22 cellular contexts compared by ENCODE assay signal in the genomic region with DNA sequence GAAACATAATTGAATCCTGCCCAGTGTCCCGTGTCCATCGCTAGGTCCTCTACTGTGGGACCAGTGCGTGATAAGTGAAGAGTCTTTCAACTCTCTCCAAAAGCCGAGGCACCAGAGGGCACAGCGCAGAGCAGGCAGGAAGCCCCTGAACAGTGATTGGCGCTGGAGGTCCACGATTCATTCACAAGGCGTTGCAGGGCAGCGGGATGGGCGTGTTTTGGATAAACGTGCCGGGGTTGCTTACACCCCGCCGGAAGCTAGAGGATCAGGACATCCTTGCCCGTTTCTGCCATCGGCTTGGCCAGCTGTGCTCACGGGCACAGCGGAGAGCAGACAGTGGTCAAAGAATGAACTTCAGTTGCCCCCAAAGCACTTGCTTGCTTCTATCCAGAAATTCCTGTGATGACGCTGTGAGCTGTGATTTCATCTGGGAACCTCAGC.
A peak's percentile ranks its signal among the peaks of the same experiment; 100 is the strongest.
DNase-seq lines count a peak whose midpoint lies in the region; ATAC-seq, FAIRE-seq and TF ChIP-seq lines count a peak whose summit lies in the region.
"Had no signal": no experiment of that assay in that cellular context is flagged by ENCODE, and none has a peak within 500 bp of the region (broad histone marks: within the 10 kb centered on the region; RNA-seq: fewer than 3 reads in every experiment).

No MANE protein-coding gene starts in this region.

- ATAC-seq in GM19351 (IDR thresholded peaks at IDR 0.05; ENCODE audit: unreplicated experiment), result no peak
- ATAC-seq: PC-3 had no signal

- no peak for FAIRE-seq in urothelium cell line (lab: Jason Lieb, UNC)
- FAIRE-seq: endometrium had no signal

- in situ Hi-C loops in mammary epithelial cell (cut with MboI; ENCODE audit: low sequenced_read_pairs in 2 of 2), result no loop called here

- no TSS peak for BruUV-seq in mammary epithelial cell (replicated peaks; lab: Mats Ljungman, UMichigan)

- no peaks in the 10 kb centered on the region for H3K36me3 ChIP-seq in mammary epithelial cell (ENCODE audit: insufficient read depth, low read length)
- H3K36me3 ChIP-seq in breast epithelium, result no peaks in the 10 kb centered on the region
- no peaks in the 10 kb centered on the region for H3K36me3 ChIP-seq in SJSA1
- no peaks in the 10 kb centered on the region for H3K36me3 ChIP-seq in esophagus muscularis mucosa
- H3K36me3 ChIP-seq: ascending aorta had no signal

- no peak overlapping the region for H3K4me2 ChIP-seq in mammary epithelial cell (ENCODE audit: insufficient read depth, low read depth, low read length)

- H3K9ac ChIP-seq in mammary epithelial cell (ENCODE audit: insufficient read depth, low read length), result no peak overlapping the region

- intact Hi-C loops in mammary epithelial cell (cut with micrococcal nuclease), result no loop called here
- intact Hi-C loops in breast epithelium (cut with DNase I; ENCODE audit: low total_unique reads), result no loop called here
- intact Hi-C loops in esophagus muscularis mucosa (cut with DNase I), result no loop called here

- no peaks in the 10 kb centered on the region for H3K79me2 ChIP-seq in mammary epithelial cell (ENCODE audit: insufficient read depth, low read length)

- no peaks in the 10 kb centered on the region for H3K27me3 ChIP-seq in mammary epithelial cell (ENCODE audit: insufficient read depth, low read length)
- no peaks in the 10 kb centered on the region for H3K27me3 ChIP-seq in breast epithelium
- H3K27me3 ChIP-seq in SJSA1 (replicated peaks), result no peaks in the 10 kb centered on the region
- H3K27me3 ChIP-seq in esophagus muscularis mucosa, result peaks cover 0 to 19% (median 0%) of the 10 kb centered on the region in 4 donors
- H3K27me3 ChIP-seq: ascending aorta had no signal

- 90% methylated on average over 6 of the region's 19 CpGs for WGBS in mammary epithelial cell (ENCODE audit: low coverage, missing lambda C conversion rate)
- WGBS in esophagus muscularis mucosa, result 89% methylated on average over 19 of the region's 19 CpGs

- CTCF ChIA-PET in mammary epithelial cell (lab: Charles Lee; ENCODE audit: low non-redundant PET), result no interaction called here

- no peaks in the 10 kb centered on the region for H4K20me1 ChIP-seq in mammary epithelial cell (ENCODE audit: insufficient read depth, low read length)

- no peak overlapping the region for H3K4me3 ChIP-seq in mammary epithelial cell (replicated peaks in 1 of 3; ENCODE audit: insufficient read depth in 1 of 3, low read depth in 2 of 3, low read length in 3 of 3)
- H3K4me3 ChIP-seq in breast epithelium, result no peak overlapping the region
- H3K4me3 ChIP-seq in SJSA1, result peak overlapping the region; percentile 32
- peak overlapping the region; percentile 36 for H3K4me3 ChIP-seq in fibroblast of villous mesenchyme (ENCODE audit: low read depth, low read length)
- no peak overlapping the region for H3K4me3 ChIP-seq in esophagus muscularis mucosa
- H3K4me3 ChIP-seq: ascending aorta, SK-N-MC had no signal

- TF ChIP-seq CTCF in mammary epithelial cell (conservative IDR thresholded peaks at IDR 0.05 in 1 of 2, IDR thresholded peaks at IDR 0.05 in 1 of 2; ENCODE audit: extremely low read depth in 1 of 2, insufficient read depth in 1 of 2, low read depth in 1 of 2, low read length in 2 of 2) (no peak), breast epithelium (IDR thresholded peaks at IDR 0.05) (no peak), fibroblast of villous mesenchyme (IDR thresholded peaks at IDR 0.05; ENCODE audit: insufficient read depth, low read depth, low read length) (no peak), esophagus muscularis mucosa (IDR thresholded peaks at IDR 0.05) (no peak)

- DNase-seq in mammary epithelial cell (no peak), breast epithelium (ENCODE audit: low spot score in 2 of 2) (no peak), SJSA1 (ENCODE audit: low read depth in 1 of 2, low spot score in 2 of 2) (peak in 1 of 2 experiments; percentile 91), fibroblast of villous mesenchyme (ENCODE audit: low read depth) (peak; percentile 39), urothelium cell line (ENCODE audit: low spot score) (peak; percentile 21), NCI-H226 (no peak), esophagus muscularis mucosa (ENCODE audit: extremely low spot score) (no peak)
- DNase-seq: activated CD8-positive, alpha-beta memory T cell treated with anti-CD3 and anti-CD28 coated beads, Interleukin-2, amount 50 U/mL, for 48 hours; activated naive CD4-positive, alpha-beta T cell treated with anti-CD3 and anti-CD28 coated beads, Interleukin-2, amount 10 ng/mL, durations not matched to agents 7 days and 5 days; CD4-positive, CD25-positive, alpha-beta regulatory T cell; DND-41; hippocampal formation; Karpas-422; NCI-H1105 treated with DMSO at 0.1 percent for 48 hours; NCI-H2107; NCI-H526; PC-3; stimulated activated CD4-positive, alpha-beta T cell treated with anti-CD3 and anti-CD28 coated beads, Interleukin-12 subunit alpha, Interleukin-12 subunit beta, amount 100 ng/mL, for 4 hours had no signal

- H3K27ac ChIP-seq in mammary epithelial cell (ENCODE audit: insufficient read depth, low read depth, low read length) (no peak overlapping the region), breast epithelium (no peak overlapping the region), SJSA1 (peak overlapping the region; percentile 94), esophagus muscularis mucosa (replicated peaks in 1 of 4) (no peak overlapping the region)
- H3K27ac ChIP-seq: ascending aorta, SK-N-MC had no signal

- H3K4me1 ChIP-seq in mammary epithelial cell (ENCODE audit: insufficient read depth, low read length) (peaks cover 5% of the 10 kb centered on the region), breast epithelium (no peaks in the 10 kb centered on the region), SJSA1 (replicated peaks) (peaks cover 54% of the 10 kb centered on the region), esophagus muscularis mucosa (peaks cover 0 to 6% (median 0%) of the 10 kb centered on the region in 4 donors)
- H3K4me1 ChIP-seq: ascending aorta had no signal

- H3K9me3 ChIP-seq in mammary epithelial cell (replicated peaks; ENCODE audit: insufficient read depth, low read length) (no peaks in the 10 kb centered on the region), breast epithelium (no peaks in the 10 kb centered on the region), SJSA1 (replicated peaks) (peaks cover 4% of the 10 kb centered on the region; the same call in 1 of the 2 replicates), esophagus muscularis mucosa (no peaks in the 10 kb centered on the region)
- H3K9me3 ChIP-seq: ascending aorta had no signal

- dilution Hi-C loops in mammary epithelial cell (cut with HindIII; ENCODE audit: low sequenced_read_pairs), result no loop called here

- TF ChIP-seq EP300 in esophagus muscularis mucosa (IDR thresholded peaks at IDR 0.05), result no peak

- peak overlapping the region; percentile 26 for H2AFZ ChIP-seq in mammary epithelial cell (ENCODE audit: low read depth, low read length)

- TF ChIP-seq POLR2A in breast epithelium (IDR thresholded peaks at IDR 0.05), result no peak
- TF ChIP-seq POLR2A in esophagus muscularis mucosa (IDR thresholded peaks at IDR 0.05; ENCODE audit: low read depth), result no peak

Comparison
In these comparisons a context has a peak if more than half of its experiments do, and no peak if none do; other contexts are left out.
1. DNase-seq: peak in fibroblast of villous mesenchyme (single experiment) and urothelium cell line (single experiment); none in mammary epithelial cell (single experiment), breast epithelium (0 of 2), NCI-H226 (single experiment) and esophagus muscularis mucosa (single experiment).
2. H3K4me3 ChIP-seq: peak in SJSA1 (single experiment) and fibroblast of villous mesenchyme (single experiment); none in mammary epithelial cell (0 of 3), breast epithelium (0 of 3) and esophagus muscularis mucosa (0 of 4).